ENCODE assay signal across 8 cellular contexts in the genomic region with DNA sequence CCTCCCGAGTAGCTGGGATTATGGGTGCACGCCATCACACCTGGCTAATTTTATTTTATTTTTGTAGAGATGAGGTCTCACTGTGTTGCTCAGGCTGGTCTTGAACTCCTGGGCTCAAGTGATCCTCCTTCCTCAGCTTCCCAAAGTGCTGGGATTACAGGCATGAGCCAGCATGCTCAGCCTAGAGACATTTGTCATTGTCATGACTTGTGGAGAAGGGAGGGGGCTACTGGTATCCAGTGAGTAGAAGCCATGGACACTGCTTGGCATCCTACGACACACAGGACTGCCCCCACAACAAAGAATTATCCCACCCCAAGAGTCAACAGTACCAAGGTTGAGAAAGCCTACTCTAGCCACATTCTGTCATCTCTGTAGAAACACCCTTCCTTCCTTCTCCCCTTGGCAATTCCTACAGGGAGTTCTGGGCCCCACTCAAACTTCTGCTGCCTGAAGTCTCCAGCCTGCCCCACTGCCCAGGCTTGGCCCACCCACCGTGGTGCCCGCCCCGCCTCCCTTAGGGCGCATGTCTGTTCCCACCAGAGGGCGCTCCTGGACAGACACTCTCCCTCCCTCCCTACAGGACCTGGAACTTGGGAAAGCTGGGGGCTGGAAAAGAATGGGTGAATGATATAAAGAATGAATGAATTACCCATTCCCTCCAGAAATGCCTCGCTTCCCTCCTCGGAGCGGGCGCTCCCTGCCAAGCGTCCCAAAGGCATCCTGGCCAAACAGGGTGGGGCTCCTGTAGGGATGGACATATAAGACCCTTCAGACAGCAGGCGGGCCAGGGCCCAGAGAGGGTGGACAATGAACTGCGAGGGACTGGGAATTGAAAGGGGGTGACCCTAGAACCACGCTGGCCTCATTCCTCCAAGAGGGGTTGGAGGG. TPM values are rescaled to one million over a fixed set of nuclear protein-coding genes. Genes with fewer than 3 reads are reported as not detected.
DNase-seq lines count a peak whose midpoint lies in the region; ATAC-seq and TF ChIP-seq lines count a peak whose summit lies in the region.

No MANE protein-coding gene starts in this region.

- peak; percentile 72 for TF ChIP-seq CTCF in HEK293 (tag by site-specific recombination; IDR thresholded peaks at IDR 0.05)

- POLR2A ChIA-PET in HEK293 (lab: Yijun Ruan, JAX), result interaction anchor here (1.0 to 4.1 kb wide), 3 partner anchors 14 to 72 kb away, joined by 3 to 19 read pairs (median 3); partner anchors contain the start of gene KDELR1
- POLR2A ChIA-PET in activated CD8-positive, alpha-beta T cell treated with anti-CD3 and anti-CD28 coated beads, Interleukin-2, amount 10 ng/mL, durations not matched to agents 7 days and 5 days (lab: Charles Lee), result interaction anchor here (8.6 kb wide), 1 partner anchor 12 kb away, joined by 125 read pairs; no protein-coding TSS in a partner anchor

- peak; percentile 11 for ATAC-seq in activated CD8-positive, alpha-beta T cell treated with anti-CD3 and anti-CD28 coated beads, Interleukin-2, amount 10 ng/mL, durations not matched to agents 7 days and 5 days
- peak; percentile 7 for ATAC-seq in effector memory CD8-positive, alpha-beta T cell (replicated peaks)
- ATAC-seq in memory B cell (ENCODE audit: low read depth) (peak; percentile 14), HG02852 (IDR thresholded peaks at IDR 0.05; ENCODE audit: unreplicated experiment) (no peak)

- H3K4me1 Mint-ChIP-seq in activated CD8-positive, alpha-beta T cell treated with anti-CD3 and anti-CD28 coated beads, Interleukin-2, amount 10 ng/mL, durations not matched to agents 7 days and 5 days (ENCODE audit: low read depth), result peaks cover 49% of the 10 kb centered on the region
- H3K4me1 Mint-ChIP-seq in effector memory CD8-positive, alpha-beta T cell (ENCODE audit: low read depth in 2 of 2), result peaks cover 38 to 45% of the 10 kb centered on the region in 2 donors
- peaks cover 30% of the 10 kb centered on the region for H3K4me1 Mint-ChIP-seq in memory B cell

- H3K27ac Mint-ChIP-seq in activated CD8-positive, alpha-beta T cell treated with anti-CD3 and anti-CD28 coated beads, Interleukin-2, amount 10 ng/mL, durations not matched to agents 7 days and 5 days, result peak overlapping the region; percentile 15
- peak overlapping the region; percentile 97 to 99 for H3K27ac Mint-ChIP-seq in effector memory CD8-positive, alpha-beta T cell
- peak overlapping the region; percentile 98 for H3K27ac Mint-ChIP-seq in memory B cell

- no peak overlapping the region for H3K27ac ChIP-seq in HEK293 (ENCODE audit: extremely low read depth, low read depth, low read length)

- CTCF ChIA-PET in HEK293 (lab: Yijun Ruan, JAX), result interaction anchor here (0.5 to 7.6 kb wide), 23 partner anchors 8 to 656 kb away, joined by 3 to 104 read pairs (median 4); partner anchors contain the start of genes KDELR1, SYNGR4 and TMEM143
- CTCF ChIA-PET in activated CD8-positive, alpha-beta T cell treated with anti-CD3 and anti-CD28 coated beads, Interleukin-2, amount 10 ng/mL, durations not matched to agents 7 days and 5 days (lab: Charles Lee), result interaction anchor here (1.6 to 15.7 kb wide), 4 partner anchors 11 to 51 kb away, joined by 3 to 496 read pairs (median 4); no protein-coding TSS in a partner anchor

- H3K36me3 ChIP-seq in HEK293 (ENCODE audit: control insufficient read depth in 2 of 2, insufficient read depth in 1 of 2, low read length in 2 of 2), result no peaks in the 10 kb centered on the region

- H3K4me3 ChIP-seq in HEK293 (ENCODE audit: low read depth, low read length), result no peak overlapping the region

- H3K36me3 Mint-ChIP-seq in activated CD8-positive, alpha-beta T cell treated with anti-CD3 and anti-CD28 coated beads, Interleukin-2, amount 10 ng/mL, durations not matched to agents 7 days and 5 days (ENCODE audit: low read depth), result peaks cover 6% of the 10 kb centered on the region
- peaks cover 24% of the 10 kb centered on the region for H3K36me3 Mint-ChIP-seq in effector memory CD8-positive, alpha-beta T cell (ENCODE audit: insufficient read depth)
- peaks cover 3% of the 10 kb centered on the region for H3K36me3 Mint-ChIP-seq in memory B cell

- peak; percentile 75 for DNase-seq in Ammon's horn (ENCODE audit: low spot score)
- peak; percentile 79 for DNase-seq in NCI-H748 treated with DMSO at 0.1 percent for 48 hours (lab: John Stamatoyannopoulos, UW)
- peak; percentile 86 for DNase-seq in activated CD8-positive, alpha-beta T cell treated with anti-CD3 and anti-CD28 coated beads, Interleukin-2, amount 10 ng/mL, durations not matched to agents 7 days and 5 days
- DNase-seq in effector memory CD8-positive, alpha-beta T cell, result peak; percentile 76 to 83 (median 79)
- peak; percentile 80 to 85 for DNase-seq in memory B cell (ENCODE audit: low spot score in 2 of 2)
- peak; percentile 54 to 64 for DNase-seq in stimulated activated CD8-positive, alpha-beta memory T cell treated with anti-CD3 and anti-CD28 coated beads, Interleukin-2, amount 100 ng/mL, for 1 hour (ENCODE audit: low read depth in 2 of 2)

- H3K4me1 ChIP-seq in HEK293 (ENCODE audit: control insufficient read depth, insufficient read depth, low read length), result peaks cover 10% of the 10 kb centered on the region

- no peaks in the 10 kb centered on the region for H3K27me3 Mint-ChIP-seq in activated CD8-positive, alpha-beta T cell treated with anti-CD3 and anti-CD28 coated beads, Interleukin-2, amount 10 ng/mL, durations not matched to agents 7 days and 5 days (ENCODE audit: low read depth)
- H3K27me3 Mint-ChIP-seq in effector memory CD8-positive, alpha-beta T cell, result no peaks in the 10 kb centered on the region
- H3K27me3 Mint-ChIP-seq in memory B cell, result no peaks in the 10 kb centered on the region

- H3K9me3 ChIP-seq in HEK293 (ENCODE audit: control insufficient read depth, insufficient read depth, low read depth, low read length), result no peaks in the 10 kb centered on the region

- H3K4me3 Mint-ChIP-seq in activated CD8-positive, alpha-beta T cell treated with anti-CD3 and anti-CD28 coated beads, Interleukin-2, amount 10 ng/mL, durations not matched to agents 7 days and 5 days, result no peak overlapping the region
- H3K4me3 Mint-ChIP-seq in effector memory CD8-positive, alpha-beta T cell, result peak overlapping the region; percentile 81 to 86
- peak overlapping the region; percentile 90 for H3K4me3 Mint-ChIP-seq in memory B cell

- H3K9me3 Mint-ChIP-seq in activated CD8-positive, alpha-beta T cell treated with anti-CD3 and anti-CD28 coated beads, Interleukin-2, amount 10 ng/mL, durations not matched to agents 7 days and 5 days (ENCODE audit: insufficient read depth), result no peaks in the 10 kb centered on the region
- no peaks in the 10 kb centered on the region for H3K9me3 Mint-ChIP-seq in effector memory CD8-positive, alpha-beta T cell
- H3K9me3 Mint-ChIP-seq in memory B cell, result peaks cover 1% of the 10 kb centered on the region

TF ChIP-seq in HEK293, 187 proteins besides CTCF, POLR2A, EP300 and RAD21 (continues in another document):
- TF ChIP-seq IKZF3 (tag by site-specific recombination; IDR thresholded peaks at IDR 0.05) (peak; percentile 94), ZNF366 (tag by site-specific recombination; conservative IDR thresholded peaks at IDR 0.05) (peak; percentile 67), SP3 (tag by site-specific recombination; IDR thresholded peaks at IDR 0.05) (peak; percentile 74), ZNF830 (tag by site-specific recombination; IDR thresholded peaks at IDR 0.05; ENCODE audit: low read depth) (no peak), ZNF626 (tag by site-specific recombination; IDR thresholded peaks at IDR 0.05) (no peak), SP2 (tag by site-specific recombination; IDR thresholded peaks at IDR 0.05) (peak; percentile 43), ZBTB21 (tag by site-specific recombination; IDR thresholded peaks at IDR 0.05) (no peak), KLF9 (tag by site-specific recombination; IDR thresholded peaks at IDR 0.05; ENCODE audit: low read depth) (peak; percentile 78), ZNF24 (tag by site-specific recombination; IDR thresholded peaks at IDR 0.05) (peak; percentile 88), KLF8 (tag by site-specific recombination; IDR thresholded peaks at IDR 0.05) (peak; percentile 55), ZNF654 (tag by site-specific recombination; IDR thresholded peaks at IDR 0.05; ENCODE audit: low read depth) (peak; percentile 63), ZNF660 (tag by site-specific recombination; IDR thresholded peaks at IDR 0.05) (peak; percentile 28; the same call in 1 of the 2 replicates), ZBTB8A (tag by site-specific recombination; IDR thresholded peaks at IDR 0.05) (peak; percentile 99), KLF1 (tag by site-specific recombination; IDR thresholded peaks at IDR 0.05) (peak; percentile 25; the same call in 1 of the 2 replicates), KLF10 (tag by site-specific recombination; IDR thresholded peaks at IDR 0.05) (peak; percentile 29; the same call in 1 of the 2 replicates), ZNF544 (tag by site-specific recombination; IDR thresholded peaks at IDR 0.05) (no peak), ZXDB (tag by site-specific recombination; IDR thresholded peaks at IDR 0.05) (no peak)
- TF ChIP-seq, protein P1, sequence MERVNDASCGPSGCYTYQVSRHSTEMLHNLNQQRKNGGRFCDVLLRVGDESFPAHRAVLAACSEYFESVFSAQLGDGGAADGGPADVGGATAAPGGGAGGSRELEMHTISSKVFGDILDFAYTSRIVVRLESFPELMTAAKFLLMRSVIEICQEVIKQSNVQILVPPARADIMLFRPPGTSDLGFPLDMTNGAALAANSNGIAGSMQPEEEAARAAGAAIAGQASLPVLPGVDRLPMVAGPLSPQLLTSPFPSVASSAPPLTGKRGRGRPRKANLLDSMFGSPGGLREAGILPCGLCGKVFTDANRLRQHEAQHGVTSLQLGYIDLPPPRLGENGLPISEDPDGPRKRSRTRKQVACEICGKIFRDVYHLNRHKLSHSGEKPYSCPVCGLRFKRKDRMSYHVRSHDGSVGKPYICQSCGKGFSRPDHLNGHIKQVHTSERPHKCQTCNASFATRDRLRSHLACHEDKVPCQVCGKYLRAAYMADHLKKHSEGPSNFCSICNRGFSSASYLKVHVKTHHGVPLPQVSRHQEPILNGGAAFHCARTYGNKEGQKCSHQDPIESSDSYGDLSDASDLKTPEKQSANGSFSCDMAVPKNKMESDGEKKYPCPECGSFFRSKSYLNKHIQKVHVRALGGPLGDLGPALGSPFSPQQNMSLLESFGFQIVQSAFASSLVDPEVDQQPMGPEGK (tag by site-specific recombination; IDR thresholded peaks at IDR 0.05), result peak; percentile 84

RNA-seq across cellular contexts. Expression of gene EMP3, which starts 5.5 kb away (rescaled TPM):
- total RNA-seq in activated CD8-positive, alpha-beta T cell treated with anti-CD3 and anti-CD28 coated beads, Interleukin-2, amount 10 ng/mL, durations not matched to agents 7 days and 5 days, result 100 to 1,000 TPM; 300 to 320 TPM

RNA-seq across cellular contexts. Expression of gene TMEM143, which starts 43.8 kb away (rescaled TPM):
- 10 to 100 TPM; 17.1 to 19.4 TPM for total RNA-seq in activated CD8-positive, alpha-beta T cell treated with anti-CD3 and anti-CD28 coated beads, Interleukin-2, amount 10 ng/mL, durations not matched to agents 7 days and 5 days

RNA-seq across cellular contexts. Expression of gene SYNGR4, which starts 44.3 kb away (rescaled TPM):
- total RNA-seq in activated CD8-positive, alpha-beta T cell treated with anti-CD3 and anti-CD28 coated beads, Interleukin-2, amount 10 ng/mL, durations not matched to agents 7 days and 5 days, result not detected

RNA-seq across cellular contexts. Expression of gene ZNF114, which starts 50.0 kb away (rescaled TPM):
- under 1 TPM; 0.44 to 0.45 TPM for total RNA-seq in activated CD8-positive, alpha-beta T cell treated with anti-CD3 and anti-CD28 coated beads, Interleukin-2, amount 10 ng/mL, durations not matched to agents 7 days and 5 days

Comparison
In these comparisons a context has a peak if more than half of its experiments do, and no peak if none do; other contexts are left out.
1. H3K27ac Mint-ChIP-seq: peak in every context shown above with its lines; median percentile 98 in effector memory CD8-positive, alpha-beta T cell; 98 in memory B cell; 15 in activated CD8-positive, alpha-beta T cell treated with anti-CD3 and anti-CD28 coated beads, Interleukin-2, amount 10 ng/mL, durations not matched to agents 7 days and 5 days.